Comparison of ENCODE assay signal across 25 cellular contexts in genomic region chr4:141501931-141502330, GRCh38.
A peak's percentile ranks its signal among the peaks of the same experiment; 100 is the strongest.
DNase-seq lines count a peak whose midpoint lies in the region; ATAC-seq and TF ChIP-seq lines count a peak whose summit lies in the region.
"Had no signal": no experiment of that assay in that cellular context is flagged by ENCODE, and none has a peak within 500 bp of the region (broad histone marks: within the 10 kb centered on the region; RNA-seq: fewer than 3 reads in every experiment).

No MANE protein-coding gene starts in this region.

- DNase-seq in AG08395 (ENCODE audit: low spot score) (peak; percentile 35), HCEC 1CT (peak; percentile 12), cardiac fibroblast (ENCODE audit: low read depth in 2 of 2) (peak; percentile 45 to 73), hepatic stellate cell (ENCODE audit: low spot score) (peak; percentile 47), SKM-1 (lab: John Stamatoyannopoulos, UW; ENCODE audit: unreplicated experiment) (no peak), NCI-H2081 (lab: John Stamatoyannopoulos, UW) (no peak)
- no peak for DNase-seq in activated T-cell treated with anti-CD3 and anti-CD28 coated beads, Interleukin-2, amount 50 U/mL, for 72 hours
- DNase-seq: activated CD8-positive, alpha-beta T cell treated with anti-CD3 and anti-CD28 coated beads, Interleukin-2, amount 10 ng/mL, durations not matched to agents 7 days and 5 days; activated naive CD8-positive, alpha-beta T cell treated with anti-CD3 and anti-CD28 coated beads for 36 hours; caudate nucleus; DND-41; effector memory CD4-positive, alpha-beta T cell; KBM-7; NCI-H2029 treated with DMSO at 0.1 percent for 48 hours; NCI-H510A treated with DMSO at 0.1 percent for 48 hours; ovary; right lobe of liver; SHP77; stimulated activated naive CD8-positive, alpha-beta T cell treated with anti-CD3 and anti-CD28 coated beads, Interleukin-15, Interleukin-2, amounts not matched to agents 100 U/mL and 50 U/mL, for 24 hours; T-helper 17 cell; WERI-Rb-1 had no signal

- H3K36me3 Mint-ChIP-seq in activated T-cell treated with anti-CD3 and anti-CD28 coated beads, Interleukin-2, amount 50 U/mL, for 72 hours (ENCODE audit: insufficient read depth in 2 of 2) = no peaks in the 10 kb centered on the region
- H3K36me3 Mint-ChIP-seq: activated naive CD8-positive, alpha-beta T cell treated with anti-CD3 and anti-CD28 coated beads for 36 hours; type B pancreatic cell had no signal

- peaks cover 0 to 1% of the 10 kb centered on the region in 2 donors for H3K9me3 Mint-ChIP-seq in activated T-cell treated with anti-CD3 and anti-CD28 coated beads, Interleukin-2, amount 50 U/mL, for 72 hours
- H3K9me3 Mint-ChIP-seq: type B pancreatic cell had no signal

- no peaks in the 10 kb centered on the region for H3K27me3 Mint-ChIP-seq in activated T-cell treated with anti-CD3 and anti-CD28 coated beads, Interleukin-2, amount 50 U/mL, for 72 hours (ENCODE audit: low read depth)
- H3K27me3 Mint-ChIP-seq: activated naive CD8-positive, alpha-beta T cell treated with anti-CD3 and anti-CD28 coated beads for 36 hours; T-helper 17 cell; type B pancreatic cell had no signal

- H3K4me1 Mint-ChIP-seq in activated T-cell treated with anti-CD3 and anti-CD28 coated beads, Interleukin-2, amount 50 U/mL, for 72 hours (ENCODE audit: low read depth) = no peaks in the 10 kb centered on the region
- H3K4me1 Mint-ChIP-seq: activated naive CD8-positive, alpha-beta T cell treated with anti-CD3 and anti-CD28 coated beads for 36 hours; T-helper 17 cell had no signal

- H3K4me3 ChIP-seq in cardiac fibroblast (replicated peaks in 1 of 2; ENCODE audit: low read depth in 2 of 2, low read length in 2 of 2) = no peak overlapping the region
- H3K4me3 ChIP-seq: ovary, right lobe of liver had no signal

- no peak for ATAC-seq in activated T-cell treated with anti-CD3 and anti-CD28 coated beads, Interleukin-2, amount 50 U/mL, for 72 hours (replicated peaks in 1 of 2)
- no peak for ATAC-seq in GM18861 (IDR thresholded peaks at IDR 0.05; ENCODE audit: unreplicated experiment)
- ATAC-seq: activated CD8-positive, alpha-beta T cell treated with anti-CD3 and anti-CD28 coated beads, Interleukin-2, amount 10 ng/mL, durations not matched to agents 7 days and 5 days; HCT116; right lobe of liver; stimulated activated naive CD8-positive, alpha-beta T cell treated with anti-CD3 and anti-CD28 coated beads, Interleukin-15, Interleukin-2, amounts not matched to agents 100 U/mL and 50 U/mL, for 24 hours; T-helper 17 cell had no signal

- H3K4me3 Mint-ChIP-seq in activated T-cell treated with anti-CD3 and anti-CD28 coated beads, Interleukin-2, amount 50 U/mL, for 72 hours = no peak overlapping the region
- H3K4me3 Mint-ChIP-seq: activated CD8-positive, alpha-beta T cell treated with anti-CD3 and anti-CD28 coated beads, Interleukin-2, amount 10 ng/mL, durations not matched to agents 7 days and 5 days; activated naive CD8-positive, alpha-beta T cell treated with anti-CD3 and anti-CD28 coated beads for 36 hours; activated T-helper 1 cell treated with anti-CD3 and anti-CD28 coated beads, Interleukin-12 subunit alpha, Interleukin-12 subunit beta, Interleukin-2, Interleukin-4 antibody, amounts not matched to agents 30 ng/mL and 10 ng/mL and 1 ng/mL, durations not matched to agents 14 hours and 24 hours and 36 hours; T-helper 17 cell; type B pancreatic cell had no signal

- no peak overlapping the region for H3K27ac Mint-ChIP-seq in activated T-cell treated with anti-CD3 and anti-CD28 coated beads, Interleukin-2, amount 50 U/mL, for 72 hours
- H3K27ac Mint-ChIP-seq: activated CD8-positive, alpha-beta T cell treated with anti-CD3 and anti-CD28 coated beads, Interleukin-2, amount 10 ng/mL, durations not matched to agents 7 days and 5 days; activated naive CD8-positive, alpha-beta T cell treated with anti-CD3 and anti-CD28 coated beads for 36 hours; activated T-helper 1 cell treated with anti-CD3 and anti-CD28 coated beads, Interleukin-12 subunit alpha, Interleukin-12 subunit beta, Interleukin-2, Interleukin-4 antibody, amounts not matched to agents 30 ng/mL and 10 ng/mL and 1 ng/mL, durations not matched to agents 14 hours and 24 hours and 36 hours; T-helper 17 cell; type B pancreatic cell had no signal

- TF ChIP-seq CTCF in cardiac fibroblast (IDR thresholded peaks at IDR 0.05; ENCODE audit: low read depth, low read length) = no peak

Comparison
In these comparisons a context has a peak if more than half of its experiments do, and no peak if none do; other contexts are left out.
1. DNase-seq: peak in AG08395 (single experiment), HCEC 1CT (single experiment), cardiac fibroblast (2 of 2) and hepatic stellate cell (single experiment); none in SKM-1 (single experiment), activated T-cell treated with anti-CD3 and anti-CD28 coated beads, Interleukin-2, amount 50 U/mL, for 72 hours (0 of 2) and NCI-H2081 (0 of 2).